In genomic region chr1:155064109-155064812, GRCh38 we compare ENCODE assay signal across 1 cellular context.
A peak's percentile ranks its signal among the peaks of the same experiment; 100 is the strongest.
TF ChIP-seq lines count a peak whose summit lies in the region.

No MANE protein-coding gene starts in this region.

TF ChIP-seq in H1, 55 proteins besides CTCF, POLR2A, EP300 and RAD21:
- no peak for TF ChIP-seq CHD1 (IDR thresholded peaks at IDR 0.05; ENCODE audit: low read depth, low read length)
- no peak for TF ChIP-seq SP1 (IDR thresholded peaks at IDR 0.05; ENCODE audit: low read depth, low read length)
- TF ChIP-seq EZH2 (IDR thresholded peaks at IDR 0.05; ENCODE audit: low read depth, low read length, severe bottlenecking) = no peak
- TF ChIP-seq ATF2 (IDR thresholded peaks at IDR 0.05; ENCODE audit: low read length) = no peak
- TF ChIP-seq CEBPB (IDR thresholded peaks at IDR 0.05; ENCODE audit: low read depth, low read length) = no peak
- TF ChIP-seq RNF2 (IDR thresholded peaks at IDR 0.05; ENCODE audit: borderline replicate concordance, low read depth, low read length, missing control alignments, poor library complexity, severe bottlenecking) = no peak
- no peak for TF ChIP-seq FOSL1 (IDR thresholded peaks at IDR 0.05; ENCODE audit: insufficient read depth, low read depth, low read length)
- no peak for TF ChIP-seq TBP (IDR thresholded peaks at IDR 0.05; ENCODE audit: low read depth, low read length)
- no peak for TF ChIP-seq JUND (IDR thresholded peaks at IDR 0.05; ENCODE audit: low read length)
- no peak for TF ChIP-seq RFX5 (IDR thresholded peaks at IDR 0.05; ENCODE audit: borderline replicate concordance, low read depth, low read length)
- TF ChIP-seq E2F6 (IDR thresholded peaks at IDR 0.05) = no peak
- no peak for TF ChIP-seq BRCA1 (IDR thresholded peaks at IDR 0.05; ENCODE audit: low read depth, low read length)
- no peak for TF ChIP-seq SIX5 (IDR thresholded peaks at IDR 0.05; ENCODE audit: low read depth, low read length)
- no peak for TF ChIP-seq TAF1 (IDR thresholded peaks at IDR 0.05; ENCODE audit: low read depth, low read length)
- TF ChIP-seq HDAC2 (IDR thresholded peaks at IDR 0.05; ENCODE audit: borderline replicate concordance in 1 of 2, low read depth in 2 of 2, low read length in 2 of 2) = peak in 1 of 2 experiments; percentile 97; a peak in 2 of 4 replicates
- no peak for TF ChIP-seq EGR1 (IDR thresholded peaks at IDR 0.05; ENCODE audit: borderline replicate concordance, low read depth, low read length)
- no peak for TF ChIP-seq SAP30 (IDR thresholded peaks at IDR 0.05; ENCODE audit: insufficient read depth, insufficient replicate concordance, low read length)
- no peak for TF ChIP-seq CREB1 (IDR thresholded peaks at IDR 0.05)
- TF ChIP-seq CHD2 (IDR thresholded peaks at IDR 0.05; ENCODE audit: low read length) = no peak
- no peak for TF ChIP-seq MAX (IDR thresholded peaks at IDR 0.05)
- TF ChIP-seq KDM5A (IDR thresholded peaks at IDR 0.05; ENCODE audit: low read length) = 0 out of 2 replicates have a peak, but pooled peaks have one; percentile 14
- no peak for TF ChIP-seq SP4 (IDR thresholded peaks at IDR 0.05; ENCODE audit: low read length)
- TF ChIP-seq SP2 (IDR thresholded peaks at IDR 0.05; ENCODE audit: low read length) = no peak
- TF ChIP-seq KDM1A (IDR thresholded peaks at IDR 0.05; ENCODE audit: borderline replicate concordance, low read length) = peak; percentile 99
- peak; percentile 49 for TF ChIP-seq ASH2L (IDR thresholded peaks at IDR 0.05; ENCODE audit: low read length)
- TF ChIP-seq PHF8 (conservative IDR thresholded peaks at IDR 0.05; ENCODE audit: low read depth, low read length) = 0 out of 2 replicates have a peak, but pooled peaks have one; percentile 45
- no peak for TF ChIP-seq JUN (IDR thresholded peaks at IDR 0.05; ENCODE audit: low read depth, low read length)
- TF ChIP-seq TAF7 (optimal IDR thresholded peaks at IDR 0.05; ENCODE audit: borderline replicate concordance, low read depth, low read length) = no peak
- no peak for TF ChIP-seq YY1 (IDR thresholded peaks at IDR 0.05; ENCODE audit: low read depth, low read length)
- peak; percentile 51 for TF ChIP-seq KDM4A (IDR thresholded peaks at IDR 0.05; ENCODE audit: low read depth, low read length, severe bottlenecking)
- TF ChIP-seq BCL11A (IDR thresholded peaks at IDR 0.05; ENCODE audit: low read depth in 2 of 2, low read length in 2 of 2) = no peak
- no peak for TF ChIP-seq CHD7 (IDR thresholded peaks at IDR 0.05; ENCODE audit: insufficient replicate concordance, low read length)
